Comparison of ENCODE assay signal across 1 cellular context in genomic region chr7:4739528-4739992, GRCh38.
A peak's percentile ranks its signal among the peaks of the same experiment; 100 is the strongest.
TF ChIP-seq lines count a peak whose summit lies in the region.

No MANE protein-coding gene starts in this region.

TF ChIP-seq in HepG2, 621 proteins besides CTCF, POLR2A, EP300 and RAD21 (continued from another document and continues in another):
- TF ChIP-seq ZNF142 (CRISPR knock-in tag; IDR thresholded peaks at IDR 0.05): peak; percentile 92
- no peak for TF ChIP-seq EHMT2 (IDR thresholded peaks at IDR 0.05; ENCODE audit: borderline replicate concordance, low read depth, low read length)
- TF ChIP-seq FOXA3 (CRISPR knock-in tag; IDR thresholded peaks at IDR 0.05): peak; percentile 52; the same call in 1 of the 2 replicates
- TF ChIP-seq ZNF124 (CRISPR knock-in tag; IDR thresholded peaks at IDR 0.05): 0 out of 2 replicates have a peak, but pooled peaks have one; percentile 21
- TF ChIP-seq RXRB (CRISPR knock-in tag; IDR thresholded peaks at IDR 0.05; ENCODE audit: borderline replicate concordance): 0 out of 2 replicates have a peak, but pooled peaks have one; percentile 6
- TF ChIP-seq FOXA1 (IDR thresholded peaks at IDR 0.05): no peak
- peak; percentile 64; the same call in 1 of the 2 replicates for TF ChIP-seq FOXA1 (CRISPR knock-in tag; IDR thresholded peaks at IDR 0.05)
- TF ChIP-seq PAXIP1 (CRISPR knock-in tag; conservative IDR thresholded peaks at IDR 0.05): peak; percentile 50; the same call in 1 of the 2 replicates
- TF ChIP-seq ZNF672 (CRISPR knock-in tag; IDR thresholded peaks at IDR 0.05): no peak
- TF ChIP-seq MIXL1 (CRISPR knock-in tag; IDR thresholded peaks at IDR 0.05): peak; percentile 15; the same call in 1 of the 2 replicates
- TF ChIP-seq ZBTB44 (CRISPR knock-in tag; IDR thresholded peaks at IDR 0.05): no peak
- TF ChIP-seq PITX1 (CRISPR knock-in tag; IDR thresholded peaks at IDR 0.05): peak; percentile 30; the same call in 1 of the 2 replicates
- no peak; the same call in 1 of the 2 replicates for TF ChIP-seq FOSL2 (CRISPR knock-in tag; IDR thresholded peaks at IDR 0.05)
- peak; percentile 75 for TF ChIP-seq GATAD2A (CRISPR knock-in tag; IDR thresholded peaks at IDR 0.05)
- no peak for TF ChIP-seq PPARG (CRISPR knock-in tag; conservative IDR thresholded peaks at IDR 0.05)
- peak; percentile 56; the same call in 1 of the 2 replicates for TF ChIP-seq ZNF580 (CRISPR knock-in tag; IDR thresholded peaks at IDR 0.05; ENCODE audit: borderline replicate concordance, low read depth)
- TF ChIP-seq HNF4A (CRISPR knock-in tag; IDR thresholded peaks at IDR 0.05): peak; percentile 70
- TF ChIP-seq ZNF652 (CRISPR knock-in tag; IDR thresholded peaks at IDR 0.05; ENCODE audit: borderline replicate concordance, low read depth): 0 out of 2 replicates have a peak, but pooled peaks have one; percentile 24
- no peak for TF ChIP-seq ZNF615 (CRISPR knock-in tag; IDR thresholded peaks at IDR 0.05; ENCODE audit: borderline replicate concordance)
- TF ChIP-seq RBM22 (optimal IDR thresholded peaks at IDR 0.05; ENCODE audit: low read length): peak; percentile 65
- 0 out of 2 replicates have a peak, but pooled peaks have one; percentile 27 for TF ChIP-seq ZHX1 (CRISPR knock-in tag; IDR thresholded peaks at IDR 0.05; ENCODE audit: low read depth)
- no peak for TF ChIP-seq NFIC (IDR thresholded peaks at IDR 0.05; ENCODE audit: low read length)
- TF ChIP-seq HNF1A (IDR thresholded peaks at IDR 0.05; ENCODE audit: low read depth): no peak
- TF ChIP-seq HNF1A (CRISPR knock-in tag; IDR thresholded peaks at IDR 0.05; ENCODE audit: borderline replicate concordance): 0 out of 2 replicates have a peak, but pooled peaks have one; percentile 28
- peak; percentile 56; the same call in 1 of the 2 replicates for TF ChIP-seq ZNF614 (CRISPR knock-in tag; IDR thresholded peaks at IDR 0.05; ENCODE audit: borderline replicate concordance)
- 0 out of 2 replicates have a peak, but pooled peaks have one; percentile 61 for TF ChIP-seq ZSCAN25 (CRISPR knock-in tag; IDR thresholded peaks at IDR 0.05)
- no peak for TF ChIP-seq ZFP91 (CRISPR knock-in tag; IDR thresholded peaks at IDR 0.05; ENCODE audit: borderline replicate concordance)
- TF ChIP-seq MAFK (conservative IDR thresholded peaks at IDR 0.05 in 1 of 2, IDR thresholded peaks at IDR 0.05 in 1 of 2; ENCODE audit: low read length in 2 of 2): no peak
- peak; percentile 37; the same call in 1 of the 2 replicates for TF ChIP-seq RXRA (CRISPR knock-in tag; IDR thresholded peaks at IDR 0.05)
- no peak for TF ChIP-seq ZBTB10 (CRISPR knock-in tag; IDR thresholded peaks at IDR 0.05; ENCODE audit: borderline replicate concordance)
- TF ChIP-seq IRF2 (CRISPR knock-in tag; IDR thresholded peaks at IDR 0.05): 0 out of 2 replicates have a peak, but pooled peaks have one; percentile 36
- TF ChIP-seq SSRP1 (CRISPR knock-in tag; IDR thresholded peaks at IDR 0.05): no peak
- 0 out of 2 replicates have a peak, but pooled peaks have one; percentile 27 for TF ChIP-seq ZNF326 (CRISPR knock-in tag; IDR thresholded peaks at IDR 0.05; ENCODE audit: borderline replicate concordance)
